ENCODE assay signal across 9 cellular contexts in the genomic region with DNA sequence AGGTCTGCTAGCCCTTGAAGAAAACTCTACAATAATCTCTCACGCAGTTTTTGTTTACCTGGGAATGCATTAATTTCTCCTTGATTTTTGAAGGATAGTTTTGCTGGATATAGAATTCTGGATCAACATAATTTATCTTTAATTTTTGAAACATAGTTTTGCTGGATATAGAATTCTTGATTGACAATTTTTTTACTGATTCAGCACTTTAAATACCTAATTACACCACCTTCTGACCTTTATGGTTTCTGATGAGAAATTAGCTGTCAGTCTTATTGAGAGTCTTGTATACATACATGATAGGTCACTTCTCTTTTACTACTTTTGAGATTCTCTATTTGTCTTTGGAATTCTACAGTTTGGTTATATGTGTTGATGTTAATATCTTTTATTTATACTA.
"Had no signal": no experiment of that assay in that cellular context is flagged by ENCODE, and none has a peak within 500 bp of the region (broad histone marks: within the 10 kb centered on the region; RNA-seq: fewer than 3 reads in every experiment).

No MANE protein-coding gene starts in this region.

- FAIRE-seq: H54 had no signal

- H3K4me3 ChIP-seq: GM23248 had no signal

- H2AFZ ChIP-seq: GM23248 had no signal

- DNase-seq: GM23248, GOT3, H9, HCEC 1CT, HFFc6, Kasumi-1, KG1 had no signal

- H3K9ac ChIP-seq: GM23248 had no signal

- H3K27ac ChIP-seq: GM23248, HL-60 had no signal
